In genomic region chr12:65682145-65682544, GRCh38 we compare ENCODE assay signal across 19 cellular contexts.
DNase-seq lines count a peak whose midpoint lies in the region; ATAC-seq, FAIRE-seq and TF ChIP-seq lines count a peak whose summit lies in the region.
"Had no signal": no experiment of that assay in that cellular context is flagged by ENCODE, and none has a peak within 500 bp of the region (broad histone marks: within the 10 kb centered on the region; RNA-seq: fewer than 3 reads in every experiment).

No MANE protein-coding gene starts in this region.

- no peaks in the 10 kb centered on the region for H4K20me1 ChIP-seq in mammary epithelial cell (ENCODE audit: insufficient read depth, low read length)
- H4K20me1 ChIP-seq in K562 (replicated peaks; ENCODE audit: control insufficient read depth, insufficient read depth, low read length) = no peaks in the 10 kb centered on the region
- H4K20me1 ChIP-seq in smooth muscle cell (ENCODE audit: low read depth) = no peaks in the 10 kb centered on the region
- no peaks in the 10 kb centered on the region for H4K20me1 ChIP-seq in osteoblast (ENCODE audit: insufficient read depth, low read length)
- H4K20me1 ChIP-seq in HepG2 (ENCODE audit: insufficient read depth, low read length) = no peaks in the 10 kb centered on the region
- H4K20me1 ChIP-seq: BLaER1 had no signal

- intact Hi-C loops in mammary epithelial cell (cut with micrococcal nuclease) = no loop called here
- intact Hi-C loops in breast epithelium (cut with DNase I; ENCODE audit: low total_unique reads) = no loop called here
- intact Hi-C loops in K562 (cut with micrococcal nuclease) = loop anchor here (10.0 kb wide), 1 partner anchor 367 kb away; no protein-coding TSS in a partner anchor
- intact Hi-C loops in HepG2 (cut with micrococcal nuclease; ENCODE audit: unreplicated experiment) = no loop called here

- TF ChIP-seq RAD21 in K562 (CRISPR knock-in tag; conservative IDR thresholded peaks at IDR 0.05 in 1 of 2, IDR thresholded peaks at IDR 0.05 in 1 of 2) (no peak), HepG2 (CRISPR knock-in tag; IDR thresholded peaks at IDR 0.05) (no peak)

- dilution Hi-C loops in mammary epithelial cell (cut with HindIII; ENCODE audit: low sequenced_read_pairs) = no loop called here

- H3K4me3 ChIP-seq in mammary epithelial cell (replicated peaks in 1 of 3; ENCODE audit: insufficient read depth in 1 of 3, low read depth in 2 of 3, low read length in 3 of 3) (no peak overlapping the region), breast epithelium (no peak overlapping the region), K562 (no peak overlapping the region), smooth muscle cell (no peak overlapping the region), osteoblast (ENCODE audit: insufficient read depth, low read length) (no peak overlapping the region), HepG2 (replicated peaks in 1 of 3; ENCODE audit: insufficient read depth in 1 of 3, low read depth in 2 of 3, low read length in 3 of 3) (no peak overlapping the region)
- H3K4me3 ChIP-seq: BLaER1, GM23338, HAP-1 had no signal

- no peaks in the 10 kb centered on the region for H3K27me3 ChIP-seq in mammary epithelial cell (ENCODE audit: insufficient read depth, low read length)
- no peaks in the 10 kb centered on the region for H3K27me3 ChIP-seq in breast epithelium
- H3K27me3 ChIP-seq in K562 (ENCODE audit: control insufficient read depth in 2 of 2, insufficient read depth in 2 of 2, low read length in 2 of 2) = no peaks in the 10 kb centered on the region
- H3K27me3 ChIP-seq in smooth muscle cell (ENCODE audit: low read depth) = no peaks in the 10 kb centered on the region
- H3K27me3 ChIP-seq in osteoblast (ENCODE audit: insufficient read depth, low read length) = no peaks in the 10 kb centered on the region
- no peaks in the 10 kb centered on the region; a peak in 1 of 5 replicates for H3K27me3 ChIP-seq in HepG2 (ENCODE audit: control insufficient read depth in 1 of 2, insufficient read depth in 2 of 2, low read length in 2 of 2)
- H3K27me3 ChIP-seq: BLaER1 had no signal

- no peak for TF ChIP-seq EP300 in K562 (IDR thresholded peaks at IDR 0.05; ENCODE audit: low read length)
- no peak for TF ChIP-seq EP300 in HepG2 (IDR thresholded peaks at IDR 0.05; ENCODE audit: low read depth in 2 of 2, low read length in 2 of 2)
- no peak for TF ChIP-seq EP300 in HepG2 (CRISPR knock-in tag; IDR thresholded peaks at IDR 0.05; ENCODE audit: borderline replicate concordance)

- peaks cover 8% of the 10 kb centered on the region for H3K4me1 ChIP-seq in mammary epithelial cell (ENCODE audit: insufficient read depth, low read length)
- no peaks in the 10 kb centered on the region for H3K4me1 ChIP-seq in breast epithelium
- peaks cover 0 to 10% of the 10 kb centered on the region in 2 experiments; a peak in 2 of 5 replicates for H3K4me1 ChIP-seq in K562 (replicated peaks in 1 of 2; ENCODE audit: control insufficient read depth in 2 of 2, insufficient read depth in 2 of 2, low read length in 2 of 2)
- H3K4me1 ChIP-seq in smooth muscle cell (ENCODE audit: low read depth) = no peaks in the 10 kb centered on the region
- no peaks in the 10 kb centered on the region for H3K4me1 ChIP-seq in osteoblast (ENCODE audit: insufficient read depth, low read length)
- H3K4me1 ChIP-seq in HepG2 (ENCODE audit: insufficient read depth, low read length) = no peaks in the 10 kb centered on the region
- H3K4me1 ChIP-seq: BLaER1, HAP-1 had no signal

- ATAC-seq in K562 (no peak), HepG2 (no peak)
- ATAC-seq: GM23338 had no signal

- no peaks in the 10 kb centered on the region for H3F3A ChIP-seq in smooth muscle cell (ENCODE audit: low read depth)

- no peaks in the 10 kb centered on the region for H3K9me1 ChIP-seq in K562 (ENCODE audit: control insufficient read depth, insufficient read depth, low read length)

- 38% methylated on average over 3 of the region's 3 CpGs for WGBS in mammary epithelial cell (ENCODE audit: low coverage, missing lambda C conversion rate)
- 7% methylated on average over 3 of the region's 3 CpGs for WGBS in K562 (ENCODE audit: insufficient coverage, low coverage, missing lambda C conversion rate)
- WGBS in smooth muscle cell (ENCODE audit: low lambda C conversion rate) = 53% methylated on average over 3 of the region's 3 CpGs
- 2% methylated on average over 3 of the region's 3 CpGs for WGBS in HepG2 (ENCODE audit: low lambda C conversion rate)

- BruUV-seq in mammary epithelial cell (replicated peaks; lab: Mats Ljungman, UMichigan) (no TSS peak), K562 (replicated peaks; lab: Mats Ljungman, UMichigan) (no TSS peak), HepG2 (replicated peaks; lab: Mats Ljungman, UMichigan) (no TSS peak)

- CTCF ChIA-PET in mammary epithelial cell (lab: Charles Lee; ENCODE audit: low non-redundant PET) (no interaction called here), K562 (lab: Yijun Ruan, JAX; ENCODE audit: low intra/inter-chr PET ratio) (no interaction called here), HepG2 (lab: Yijun Ruan, JAX; ENCODE audit: low intra/inter-chr PET ratio, low total read pairs) (no interaction called here)

- peak overlapping the region; percentile 45 for H2AFZ ChIP-seq in mammary epithelial cell (ENCODE audit: low read depth, low read length)
- peak overlapping the region; percentile 51; the same call in 1 of the 2 replicates for H2AFZ ChIP-seq in K562 (ENCODE audit: low read depth, low read length)
- peak overlapping the region; percentile 8 for H2AFZ ChIP-seq in smooth muscle cell (ENCODE audit: low read depth)
- no peak overlapping the region for H2AFZ ChIP-seq in osteoblast (ENCODE audit: low read length)
- no peak overlapping the region for H2AFZ ChIP-seq in HepG2 (ENCODE audit: low read length)
- H2AFZ ChIP-seq: GM23338 had no signal

- no peak for DNase-seq in mammary epithelial cell
- no peak for DNase-seq in breast epithelium (ENCODE audit: low spot score in 2 of 2)
- no peak for DNase-seq in K562 (ENCODE audit: extremely low read depth in 1 of 4, low spot score in 3 of 4)
- DNase-seq in smooth muscle cell (lab: John Stamatoyannopoulos, UW; ENCODE audit: unreplicated experiment) = no peak
- DNase-seq in osteoblast (ENCODE audit: insufficient read length, low spot score, missing footprints) = no peak
- no peak for DNase-seq in HepG2 (ENCODE audit: low spot score)
- DNase-seq: CD4-positive, alpha-beta T cell; CD8-positive, alpha-beta memory T cell; DMS 273 treated with DMSO at 0.1 percent for 48 hours; DMS79 treated with DMSO at 0.1 percent for 48 hours; GF-D8 had no signal

- no peak for TF ChIP-seq CTCF in mammary epithelial cell (conservative IDR thresholded peaks at IDR 0.05 in 1 of 2, IDR thresholded peaks at IDR 0.05 in 1 of 2; ENCODE audit: extremely low read depth in 1 of 2, insufficient read depth in 1 of 2, low read depth in 1 of 2, low read length in 2 of 2)
- TF ChIP-seq CTCF in breast epithelium (IDR thresholded peaks at IDR 0.05) = no peak
- no peak for TF ChIP-seq CTCF in K562 (IDR thresholded peaks at IDR 0.05 in 2 of 3, conservative IDR thresholded peaks at IDR 0.05 in 1 of 3; ENCODE audit: insufficient read depth in 2 of 3, low read depth in 1 of 3, low read length in 3 of 3)
- no peak for TF ChIP-seq CTCF in smooth muscle cell (IDR thresholded peaks at IDR 0.05; ENCODE audit: borderline replicate concordance, insufficient read depth, poor library complexity, severe bottlenecking)
- no peak for TF ChIP-seq CTCF in osteoblast (IDR thresholded peaks at IDR 0.05; ENCODE audit: extremely low read depth, low read depth, low read length)
- TF ChIP-seq CTCF in HepG2 (CRISPR knock-in tag; IDR thresholded peaks at IDR 0.05) = no peak

- in situ Hi-C loops in mammary epithelial cell (cut with MboI; ENCODE audit: low sequenced_read_pairs in 2 of 2) (loop anchor here in 1 of 2 donors (25.0 kb wide), 1 partner anchor 370 kb away; no protein-coding TSS in a partner anchor), K562 (cut with MboI) (no loop called here), HepG2 (cut with HindIII; ENCODE audit: extremely low pct_ligation_motif_present, low pct_unique_long_range_greater_than_20kb) (loop anchor here (25.0 kb wide), 1 partner anchor 370 kb away; no protein-coding TSS in a partner anchor)

- H3K27ac ChIP-seq in mammary epithelial cell (ENCODE audit: insufficient read depth, low read depth, low read length) (no peak overlapping the region), breast epithelium (no peak overlapping the region), K562 (ENCODE audit: extremely low read depth, low read depth, low read length) (no peak overlapping the region), smooth muscle cell (ENCODE audit: low read depth) (no peak overlapping the region), osteoblast (ENCODE audit: low read depth, low read length) (no peak overlapping the region), HepG2 (ENCODE audit: extremely low read length, insufficient read depth, low read length) (no peak overlapping the region)
- H3K27ac ChIP-seq: 22Rv1, BLaER1, C4-2B had no signal

- TF ChIP-seq POLR2A in breast epithelium (IDR thresholded peaks at IDR 0.05) = no peak
- TF ChIP-seq POLR2A in K562 (conservative IDR thresholded peaks at IDR 0.05) = no peak
- no peak for TF ChIP-seq POLR2A in HepG2 (IDR thresholded peaks at IDR 0.05; ENCODE audit: insufficient read depth in 1 of 2, low read depth in 2 of 2, low read length in 2 of 2)

- H3K4me2 ChIP-seq in mammary epithelial cell (ENCODE audit: insufficient read depth, low read depth, low read length) (no peak overlapping the region), K562 (ENCODE audit: insufficient read depth, low read length) (no peak overlapping the region), smooth muscle cell (no peak overlapping the region), osteoblast (ENCODE audit: insufficient read depth, low read length) (no peak overlapping the region), HepG2 (ENCODE audit: low read depth, low read length) (no peak overlapping the region)
- H3K4me2 ChIP-seq: BLaER1, GM23338 had no signal

- POLR2A ChIA-PET in K562 (lab: Yijun Ruan, JAX) = no interaction called here
- POLR2A ChIA-PET in HepG2 (lab: Yijun Ruan, JAX) = no interaction called here

- FAIRE-seq in K562 (lab: Jason Lieb, UNC) = no peak
- FAIRE-seq in HepG2 (lab: Jason Lieb, UNC) = no peak
- FAIRE-seq: A204.1, D721Med, GM18507 had no signal

- H3K79me2 ChIP-seq in mammary epithelial cell (ENCODE audit: insufficient read depth, low read length) (no peaks in the 10 kb centered on the region), K562 (ENCODE audit: control insufficient read depth, insufficient read depth, low read length) (no peaks in the 10 kb centered on the region), smooth muscle cell (ENCODE audit: low read depth) (no peaks in the 10 kb centered on the region), osteoblast (ENCODE audit: insufficient read depth, low read length) (no peaks in the 10 kb centered on the region), HepG2 (ENCODE audit: insufficient read depth, low read length) (no peaks in the 10 kb centered on the region)

- no peak overlapping the region for H3K9ac ChIP-seq in mammary epithelial cell (ENCODE audit: insufficient read depth, low read length)
- H3K9ac ChIP-seq in K562 (ENCODE audit: insufficient read depth in 1 of 2, low read depth in 2 of 2, low read length in 2 of 2) = no peak overlapping the region
- H3K9ac ChIP-seq in smooth muscle cell (ENCODE audit: low read depth) = no peak overlapping the region
- H3K9ac ChIP-seq in HepG2 (ENCODE audit: insufficient read depth, low read depth, low read length) = no peak overlapping the region
- H3K9ac ChIP-seq: BLaER1 had no signal

- H3K9me3 ChIP-seq in mammary epithelial cell (replicated peaks; ENCODE audit: insufficient read depth, low read length) (peaks cover 3% of the 10 kb centered on the region), breast epithelium (no peaks in the 10 kb centered on the region), K562 (replicated peaks; ENCODE audit: control insufficient read depth, insufficient read depth, low read depth, low read length) (no peaks in the 10 kb centered on the region), smooth muscle cell (replicated peaks; ENCODE audit: low read depth) (no peaks in the 10 kb centered on the region), osteoblast (ENCODE audit: low read depth, low read length) (no peaks in the 10 kb centered on the region), HepG2 (ENCODE audit: low read length) (no peaks in the 10 kb centered on the region)
- H3K9me3 ChIP-seq: HAP-1 had no signal

- no peaks in the 10 kb centered on the region for H3K36me3 ChIP-seq in mammary epithelial cell (ENCODE audit: insufficient read depth, low read length)
- H3K36me3 ChIP-seq in breast epithelium = no peaks in the 10 kb centered on the region
- no peaks in the 10 kb centered on the region for H3K36me3 ChIP-seq in K562 (ENCODE audit: control insufficient read depth, insufficient read depth, low read length)
- H3K36me3 ChIP-seq in smooth muscle cell (ENCODE audit: low read depth) = no peaks in the 10 kb centered on the region
- no peaks in the 10 kb centered on the region for H3K36me3 ChIP-seq in osteoblast (ENCODE audit: insufficient read depth, low read length)
- no peaks in the 10 kb centered on the region for H3K36me3 ChIP-seq in HepG2 (replicated peaks in 1 of 2; ENCODE audit: control insufficient read depth in 1 of 2, insufficient read depth in 2 of 2, low read length in 2 of 2)
- H3K36me3 ChIP-seq: BLaER1, HAP-1 had no signal

Comparison
In these comparisons a context has a peak if more than half of its experiments do, and no peak if none do; other contexts are left out.
1. H2AFZ ChIP-seq: peak in mammary epithelial cell (single experiment), K562 (single experiment) and smooth muscle cell (single experiment); none in osteoblast (single experiment) and HepG2 (single experiment).